12 cellular contexts compared by ENCODE assay signal in genomic region chr2:136424112-136424511, GRCh38.
DNase-seq lines count a peak whose midpoint lies in the region; ATAC-seq and TF ChIP-seq lines count a peak whose summit lies in the region.
"Had no signal": no experiment of that assay in that cellular context is flagged by ENCODE, and none has a peak within 500 bp of the region (broad histone marks: within the 10 kb centered on the region; RNA-seq: fewer than 3 reads in every experiment).

No MANE protein-coding gene starts in this region.

- H3K4me3 ChIP-seq in esophagus muscularis mucosa = no peak overlapping the region

- peaks cover 10 to 13% of the 10 kb centered on the region in 2 donors for H3K4me1 Mint-ChIP-seq in stimulated activated naive B cell treated with anti-CD40 and anti-IgM and Interleukin-4, amounts not matched to agents 10 μg/mL and 1 μg/mL and 100 μg/mL, for 72 hours

- intact Hi-C loops in esophagus muscularis mucosa (cut with DNase I) = loop anchor here (5.0 kb wide), 1 partner anchor 1413 kb away; no protein-coding TSS in a partner anchor

- ATAC-seq in stimulated activated naive B cell treated with anti-CD40 and anti-IgM and Interleukin-4, amounts not matched to agents 10 μg/mL and 1 μg/mL and 100 μg/mL, for 72 hours (replicated peaks) = peak in 1 of 2 donors; percentile 26

- peak; percentile 2 for DNase-seq in activated CD4-positive, alpha-beta T cell treated with anti-CD3 and anti-CD28 coated beads, Interleukin-2, amount 50 U/mL, for 1 hour
- no peak for DNase-seq in activated CD4-positive, alpha-beta T cell treated with anti-CD3 and anti-CD28 coated beads for 1 hour
- DNase-seq in activated CD4-positive, alpha-beta T cell treated with anti-CD3 and anti-CD28 coated beads, Interleukin-2, amount 50 U/mL, for 48 hours = peak; percentile 9 to 12
- DNase-seq in esophagus muscularis mucosa (ENCODE audit: extremely low spot score) (peak; percentile 29), retina (no peak), NCI-H1092 treated with DMSO at 0.1 percent for 48 hours (lab: John Stamatoyannopoulos, UW) (no peak)
- DNase-seq in stimulated activated naive B cell treated with anti-CD40 and anti-IgM and Interleukin-4, amounts not matched to agents 10 μg/mL and 1 μg/mL and 100 μg/mL, for 72 hours = no peak
- DNase-seq in activated effector memory CD4-positive, alpha-beta T cell treated with Interleukin-2 at 50 U/mL for 16 hours = no peak
- DNase-seq: GF-D8 had no signal

- peaks cover 0 to 20% (median 0%) of the 10 kb centered on the region in 4 donors for H3K27me3 ChIP-seq in esophagus muscularis mucosa
- H3K27me3 ChIP-seq: brain microvascular endothelial cell had no signal

- no peak for TF ChIP-seq EP300 in esophagus muscularis mucosa (IDR thresholded peaks at IDR 0.05)

- no peaks in the 10 kb centered on the region for H3K9me3 ChIP-seq in esophagus muscularis mucosa
- H3K9me3 ChIP-seq: neutrophil had no signal

- no peaks in the 10 kb centered on the region for H3K9me3 Mint-ChIP-seq in stimulated activated naive B cell treated with anti-CD40 and anti-IgM and Interleukin-4, amounts not matched to agents 10 μg/mL and 1 μg/mL and 100 μg/mL, for 72 hours

- H3K36me3 Mint-ChIP-seq in stimulated activated naive B cell treated with anti-CD40 and anti-IgM and Interleukin-4, amounts not matched to agents 10 μg/mL and 1 μg/mL and 100 μg/mL, for 72 hours = no peaks in the 10 kb centered on the region

- WGBS in esophagus muscularis mucosa = 59% methylated on average over 7 of the region's 7 CpGs

- no peak overlapping the region for H3K27ac Mint-ChIP-seq in stimulated activated naive B cell treated with anti-CD40 and anti-IgM and Interleukin-4, amounts not matched to agents 10 μg/mL and 1 μg/mL and 100 μg/mL, for 72 hours

- H3K36me3 ChIP-seq in esophagus muscularis mucosa = no peaks in the 10 kb centered on the region
- H3K36me3 ChIP-seq: brain microvascular endothelial cell, neutrophil, WERI-Rb-1 had no signal

- no peak for TF ChIP-seq CTCF in esophagus muscularis mucosa (IDR thresholded peaks at IDR 0.05)

- H3K4me3 Mint-ChIP-seq in stimulated activated naive B cell treated with anti-CD40 and anti-IgM and Interleukin-4, amounts not matched to agents 10 μg/mL and 1 μg/mL and 100 μg/mL, for 72 hours = peak overlapping the region; percentile 83 to 88

- H3K4me1 ChIP-seq in esophagus muscularis mucosa = peaks cover 5 to 8% (median 7%) of the 10 kb centered on the region in 4 donors

- peaks cover 37 to 43% of the 10 kb centered on the region in 2 donors for H3K27me3 Mint-ChIP-seq in stimulated activated naive B cell treated with anti-CD40 and anti-IgM and Interleukin-4, amounts not matched to agents 10 μg/mL and 1 μg/mL and 100 μg/mL, for 72 hours

- no peak for TF ChIP-seq POLR2A in esophagus muscularis mucosa (IDR thresholded peaks at IDR 0.05; ENCODE audit: low read depth)

- H3K27ac ChIP-seq in esophagus muscularis mucosa (replicated peaks in 1 of 4) = no peak overlapping the region
- H3K27ac ChIP-seq: brain microvascular endothelial cell, neutrophil had no signal

Comparison
In these comparisons a context has a peak if more than half of its experiments do, and no peak if none do; other contexts are left out.
1. DNase-seq: peak in activated CD4-positive, alpha-beta T cell treated with anti-CD3 and anti-CD28 coated beads, Interleukin-2, amount 50 U/mL, for 1 hour (single experiment), activated CD4-positive, alpha-beta T cell treated with anti-CD3 and anti-CD28 coated beads, Interleukin-2, amount 50 U/mL, for 48 hours (2 of 2) and esophagus muscularis mucosa (single experiment); none in activated CD4-positive, alpha-beta T cell treated with anti-CD3 and anti-CD28 coated beads for 1 hour (single experiment), stimulated activated naive B cell treated with anti-CD40 and anti-IgM and Interleukin-4, amounts not matched to agents 10 μg/mL and 1 μg/mL and 100 μg/mL, for 72 hours (single experiment), activated effector memory CD4-positive, alpha-beta T cell treated with Interleukin-2 at 50 U/mL for 16 hours (single experiment), retina (single experiment) and NCI-H1092 treated with DMSO at 0.1 percent for 48 hours (single experiment).